25 cellular contexts compared by ENCODE assay signal in genomic region chr1:247304046-247304445, GRCh38. TPM values are rescaled to one million over a fixed set of nuclear protein-coding genes. Genes with fewer than 3 reads are reported as not detected.
DNase-seq lines count a peak whose midpoint lies in the region; ATAC-seq and TF ChIP-seq lines count a peak whose summit lies in the region.
"Had no signal": no experiment of that assay in that cellular context is flagged by ENCODE, and none has a peak within 500 bp of the region (broad histone marks: within the 10 kb centered on the region; RNA-seq: fewer than 3 reads in every experiment).

No MANE protein-coding gene starts in this region.

- H3K27me3 Mint-ChIP-seq in activated CD8-positive, alpha-beta T cell treated with anti-CD3 and anti-CD28 coated beads for 36 hours = no peaks in the 10 kb centered on the region
- H3K27me3 Mint-ChIP-seq in activated CD8-positive, alpha-beta T cell treated with anti-CD3 and anti-CD28 coated beads, Interleukin-2, amount 10 ng/mL, durations not matched to agents 7 days and 5 days (ENCODE audit: low read depth) = no peaks in the 10 kb centered on the region
- H3K27me3 Mint-ChIP-seq: B cell had no signal

- no peak for ATAC-seq in activated CD8-positive, alpha-beta T cell treated with anti-CD3 and anti-CD28 coated beads for 36 hours
- no peak for ATAC-seq in activated CD8-positive, alpha-beta T cell treated with anti-CD3 and anti-CD28 coated beads, Interleukin-2, amount 10 ng/mL, durations not matched to agents 7 days and 5 days
- ATAC-seq in mucosa of descending colon (peak; percentile 64), GM18505 (IDR thresholded peaks at IDR 0.05; ENCODE audit: unreplicated experiment) (no peak)

- no peak for DNase-seq in activated CD8-positive, alpha-beta T cell treated with anti-CD3 and anti-CD28 coated beads for 36 hours
- DNase-seq in activated CD8-positive, alpha-beta T cell treated with anti-CD3 and anti-CD28 coated beads, Interleukin-2, amount 10 ng/mL, durations not matched to agents 7 days and 5 days = no peak
- peak; percentile 42 for DNase-seq in CD1c-positive myeloid dendritic cell (ENCODE audit: extremely low spot score)
- peak; percentile 22 for DNase-seq in kidney tubule cell (ENCODE audit: low spot score)
- DNase-seq in mucosa of descending colon = no peak
- DNase-seq in SIG-M5 treated with dmso at 0.1 percent for 504 hours (lab: John Stamatoyannopoulos, UW; ENCODE audit: unreplicated experiment) = no peak
- DNase-seq in posterior cingulate gyrus = no peak
- DNase-seq: Calu3, DMS79 treated with DMSO at 0.1 percent for 48 hours, GF-D8, HCEC 1CT, Karpas-422, NCI-H1092 treated with DMSO at 0.1 percent for 48 hours, NCI-H1436, NCI-H187, NCI-H2081 treated with DMSO at 0.1 percent for 48 hours, NCI-H2171, NCI-H226, NCI-H510A, NCI-H69, RPMI8226, SHP77 had no signal

- H3K36me3 Mint-ChIP-seq in activated CD8-positive, alpha-beta T cell treated with anti-CD3 and anti-CD28 coated beads for 36 hours (ENCODE audit: low read depth) = peaks cover 63% of the 10 kb centered on the region
- peaks cover 57% of the 10 kb centered on the region for H3K36me3 Mint-ChIP-seq in activated CD8-positive, alpha-beta T cell treated with anti-CD3 and anti-CD28 coated beads, Interleukin-2, amount 10 ng/mL, durations not matched to agents 7 days and 5 days (ENCODE audit: low read depth)

- peaks cover 2% of the 10 kb centered on the region for H3K4me1 Mint-ChIP-seq in activated CD8-positive, alpha-beta T cell treated with anti-CD3 and anti-CD28 coated beads for 36 hours (ENCODE audit: low read depth)
- H3K4me1 Mint-ChIP-seq in activated CD8-positive, alpha-beta T cell treated with anti-CD3 and anti-CD28 coated beads, Interleukin-2, amount 10 ng/mL, durations not matched to agents 7 days and 5 days (ENCODE audit: low read depth) = peaks cover 1% of the 10 kb centered on the region
- H3K4me1 Mint-ChIP-seq: B cell had no signal

- CTCF ChIA-PET in activated CD8-positive, alpha-beta T cell treated with anti-CD3 and anti-CD28 coated beads for 36 hours (lab: Charles Lee) = no interaction called here
- CTCF ChIA-PET in activated CD8-positive, alpha-beta T cell treated with anti-CD3 and anti-CD28 coated beads, Interleukin-2, amount 10 ng/mL, durations not matched to agents 7 days and 5 days (lab: Charles Lee) = no interaction called here

- no peak overlapping the region for H3K4me3 ChIP-seq in mucosa of descending colon

- H3K27ac Mint-ChIP-seq in activated CD8-positive, alpha-beta T cell treated with anti-CD3 and anti-CD28 coated beads for 36 hours = peak overlapping the region; percentile 5
- no peak overlapping the region for H3K27ac Mint-ChIP-seq in activated CD8-positive, alpha-beta T cell treated with anti-CD3 and anti-CD28 coated beads, Interleukin-2, amount 10 ng/mL, durations not matched to agents 7 days and 5 days
- H3K27ac Mint-ChIP-seq: B cell had no signal

- no peak for TF ChIP-seq CTCF in activated CD8-positive, alpha-beta T cell treated with anti-CD3 and anti-CD28 coated beads for 36 hours (IDR thresholded peaks at IDR 0.05)
- TF ChIP-seq CTCF in mucosa of descending colon (IDR thresholded peaks at IDR 0.05) = no peak

- H3K4me3 Mint-ChIP-seq in activated CD8-positive, alpha-beta T cell treated with anti-CD3 and anti-CD28 coated beads for 36 hours = no peak overlapping the region
- H3K4me3 Mint-ChIP-seq in activated CD8-positive, alpha-beta T cell treated with anti-CD3 and anti-CD28 coated beads, Interleukin-2, amount 10 ng/mL, durations not matched to agents 7 days and 5 days = no peak overlapping the region
- H3K4me3 Mint-ChIP-seq: B cell had no signal

- peaks cover 14% of the 10 kb centered on the region for H3K4me1 ChIP-seq in mucosa of descending colon (ENCODE audit: low read depth)

- intact Hi-C loops in activated CD8-positive, alpha-beta T cell treated with anti-CD3 and anti-CD28 coated beads for 36 hours (cut with micrococcal nuclease) = no loop called here
- intact Hi-C loops in mucosa of descending colon (cut with DNase I, micrococcal nuclease) (no loop called here), posterior cingulate gyrus (cut with DNase I) (no loop called here)

- H3K36me3 ChIP-seq in mucosa of descending colon (ENCODE audit: low read depth) = no peaks in the 10 kb centered on the region

- no peaks in the 10 kb centered on the region for H3K9me3 ChIP-seq in mucosa of descending colon

- POLR2A ChIA-PET in activated CD8-positive, alpha-beta T cell treated with anti-CD3 and anti-CD28 coated beads for 36 hours (lab: Charles Lee) = no interaction called here
- POLR2A ChIA-PET in activated CD8-positive, alpha-beta T cell treated with anti-CD3 and anti-CD28 coated beads, Interleukin-2, amount 10 ng/mL, durations not matched to agents 7 days and 5 days (lab: Charles Lee) = no interaction called here

- no peaks in the 10 kb centered on the region for H3K9me3 Mint-ChIP-seq in activated CD8-positive, alpha-beta T cell treated with anti-CD3 and anti-CD28 coated beads for 36 hours
- no peaks in the 10 kb centered on the region for H3K9me3 Mint-ChIP-seq in activated CD8-positive, alpha-beta T cell treated with anti-CD3 and anti-CD28 coated beads, Interleukin-2, amount 10 ng/mL, durations not matched to agents 7 days and 5 days (ENCODE audit: insufficient read depth)

- no peak for TF ChIP-seq POLR2A in GM18505 (IDR thresholded peaks at IDR 0.05; ENCODE audit: borderline replicate concordance, extremely low read depth, insufficient read depth, insufficient read length)

RNA-seq across cellular contexts. Expression of gene ZNF496, which starts 27.6 kb away (rescaled TPM):
- total RNA-seq in activated CD8-positive, alpha-beta T cell treated with anti-CD3 and anti-CD28 coated beads for 36 hours = 10 to 100 TPM; 27.5 to 28.0 TPM
- total RNA-seq in activated CD8-positive, alpha-beta T cell treated with anti-CD3 and anti-CD28 coated beads, Interleukin-2, amount 10 ng/mL, durations not matched to agents 7 days and 5 days = 10 to 100 TPM; 20.5 to 22.0 TPM
- 10 to 100 TPM; 13.3 to 26.5 (median 18.0) TPM for total RNA-seq in mucosa of descending colon

RNA-seq across cellular contexts. Expression of gene VN1R5, which starts 48.2 kb away (rescaled TPM):
- not detected for total RNA-seq in activated CD8-positive, alpha-beta T cell treated with anti-CD3 and anti-CD28 coated beads for 36 hours
- total RNA-seq in activated CD8-positive, alpha-beta T cell treated with anti-CD3 and anti-CD28 coated beads, Interleukin-2, amount 10 ng/mL, durations not matched to agents 7 days and 5 days = not detected
- not detected for total RNA-seq in mucosa of descending colon
- total RNA-seq: B cell, Calu3, H1 had no signal

Comparison
In these comparisons a context has a peak if more than half of its experiments do, and no peak if none do; other contexts are left out.
1. DNase-seq: peak in CD1c-positive myeloid dendritic cell (single experiment) and kidney tubule cell (single experiment); none in activated CD8-positive, alpha-beta T cell treated with anti-CD3 and anti-CD28 coated beads for 36 hours (single experiment), activated CD8-positive, alpha-beta T cell treated with anti-CD3 and anti-CD28 coated beads, Interleukin-2, amount 10 ng/mL, durations not matched to agents 7 days and 5 days (single experiment), mucosa of descending colon (0 of 3), SIG-M5 treated with dmso at 0.1 percent for 504 hours (single experiment) and posterior cingulate gyrus (0 of 10).